ENCODE assay signal across 8 cellular contexts in the genomic region with DNA sequence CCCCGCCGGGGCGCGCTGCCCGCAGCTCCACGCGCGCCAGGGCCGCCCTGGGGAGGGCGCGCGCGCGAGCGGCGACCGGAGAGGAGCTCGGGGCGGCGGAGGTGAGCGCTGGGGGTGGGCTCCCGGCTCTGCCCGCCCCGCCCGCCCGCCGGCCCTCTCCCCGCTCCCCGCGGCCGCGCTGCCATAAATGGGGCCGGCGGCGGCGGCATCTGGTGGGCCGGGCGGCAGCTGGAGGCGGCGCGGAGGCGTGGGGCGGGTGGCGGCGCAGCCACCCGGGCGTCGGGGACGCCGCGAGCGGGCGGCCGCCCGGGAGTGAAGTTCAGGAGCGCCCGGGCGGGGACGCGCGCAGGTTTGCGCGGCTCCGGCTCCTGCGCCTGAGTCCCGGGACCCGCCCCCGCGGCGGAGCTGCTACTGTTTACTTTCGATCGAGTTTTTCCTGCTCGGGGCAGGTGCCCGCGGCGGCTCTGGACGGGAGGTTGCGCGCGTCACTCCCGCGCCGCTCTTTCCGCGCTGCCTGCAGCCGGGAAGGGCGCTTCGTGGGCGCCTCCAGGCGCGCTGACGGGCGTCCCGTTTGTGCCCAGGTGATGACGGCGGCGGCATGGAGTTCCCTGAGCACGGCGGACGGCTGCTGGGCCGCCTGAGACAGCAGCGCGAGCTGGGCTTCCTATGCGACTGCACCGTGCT. TPM values are rescaled to one million over a fixed set of nuclear protein-coding genes. Genes with fewer than 3 reads are reported as not detected.
A peak's percentile ranks its signal among the peaks of the same experiment; 100 is the strongest.
DNase-seq lines count a peak whose midpoint lies in the region; ATAC-seq and TF ChIP-seq lines count a peak whose summit lies in the region.

A gene (plus strand): TSS at position 502 of the 684 bp plus-strand sequence. CDS start 97 bp downstream, at position 599.

- in situ Hi-C loops in transverse colon (cut with MboI; ENCODE audit: low pct_ligation_motif_present in 1 of 4, low pct_unique_long_range_greater_than_20kb in 1 of 4, low sequenced_read_pairs in 3 of 4): no loop called here

- H3K4me1 Mint-ChIP-seq in neural crest cell: peaks cover 21% of the 10 kb centered on the region

- peak; percentile 22 for ATAC-seq in HG02571 (IDR thresholded peaks at IDR 0.05; ENCODE audit: unreplicated experiment)

- H3K9me3 ChIP-seq in esophagus squamous epithelium (no peaks in the 10 kb centered on the region), transverse colon (no peaks in the 10 kb centered on the region)

- H3K4me1 ChIP-seq in esophagus squamous epithelium (peaks cover 39 to 89% (median 49%) of the 10 kb centered on the region in 3 donors), transverse colon (peaks cover 16 to 45% (median 31%) of the 10 kb centered on the region in 4 donors)

- DNase-seq in NCI-H526 treated with DMSO at 0.1 percent for 48 hours (lab: John Stamatoyannopoulos, UW) (peak; percentile 67), esophagus squamous epithelium (lab: John Stamatoyannopoulos, UW) (peak; percentile 21), neural crest cell (ENCODE audit: low read depth, low spot score) (no peak), transverse colon (peak; percentile 91), inferior parietal cortex (ENCODE audit: extremely low spot score) (no peak)
- peak; percentile 75 for DNase-seq in activated T-cell treated with anti-CD3 and anti-CD28 coated beads, Interleukin-2, amount 50 U/mL, for 1 hour

- TF ChIP-seq CTCF in GM12875 (IDR thresholded peaks at IDR 0.05; ENCODE audit: borderline replicate concordance, insufficient read depth, low read depth, low read length): no peak
- TF ChIP-seq CTCF in esophagus squamous epithelium (IDR thresholded peaks at IDR 0.05): no peak
- TF ChIP-seq CTCF in neural crest cell (conservative IDR thresholded peaks at IDR 0.05): no peak
- TF ChIP-seq CTCF in transverse colon (IDR thresholded peaks at IDR 0.05): no peak

- peak within 1 kb of the TSS; percentile 90 for H3K4me3 Mint-ChIP-seq in neural crest cell

- no peak for TF ChIP-seq EP300 in transverse colon (IDR thresholded peaks at IDR 0.05; ENCODE audit: low read depth)

- H3K27ac ChIP-seq in esophagus squamous epithelium (peak within 1 kb of the TSS; percentile 90 to 95 (median 94)), transverse colon (peak within 1 kb of the TSS; percentile 90 to 94 (median 91))

- no peaks in the 10 kb centered on the region for H3K9me3 Mint-ChIP-seq in neural crest cell

- no peaks in the 10 kb centered on the region for H3K36me3 Mint-ChIP-seq in neural crest cell (ENCODE audit: low read depth)

- no peak within 1 kb of the TSS for H3K27ac Mint-ChIP-seq in neural crest cell (ENCODE audit: unreplicated experiment)

- peaks cover 63% of the 10 kb centered on the region for H3K27me3 Mint-ChIP-seq in neural crest cell (ENCODE audit: low read depth)

- intact Hi-C loops in esophagus squamous epithelium (cut with DNase I): no loop called here
- intact Hi-C loops in transverse colon (cut with DNase I; ENCODE audit: low total_unique reads): no loop called here

- no peaks in the 10 kb centered on the region for H3K36me3 ChIP-seq in esophagus squamous epithelium
- no peaks in the 10 kb centered on the region for H3K36me3 ChIP-seq in transverse colon

- WGBS in esophagus squamous epithelium, 2 donors: 0% methylated on average over 16 of the region's 105 CpGs; no CpG with 5 or more reads in 1 of the 2 donors
- WGBS in transverse colon (ENCODE audit: low coverage in 1 of 2), 2 donors: 0% methylated on average over 46 of the region's 105 CpGs; no CpG with 5 or more reads in 1 of the 2 donors

- H3K27me3 ChIP-seq in esophagus squamous epithelium (no peaks in the 10 kb centered on the region), transverse colon (no peaks in the 10 kb centered on the region)

- H3K4me3 ChIP-seq in GM12875 (ENCODE audit: low read depth, low read length) (peak within 1 kb of the TSS; percentile 57), esophagus squamous epithelium (peak within 1 kb of the TSS; percentile 55 to 74 (median 60)), transverse colon (peak within 1 kb of the TSS; percentile 58 to 76 (median 62))

- peak in 2 of 4 donors; percentile 20 to 56 for TF ChIP-seq POLR2A in esophagus squamous epithelium (IDR thresholded peaks at IDR 0.05)
- peak; percentile 62 for TF ChIP-seq POLR2A in transverse colon (IDR thresholded peaks at IDR 0.05)

RNA-seq across cellular contexts. Expression of the gene that starts here (rescaled TPM):
- total RNA-seq in esophagus squamous epithelium (10 to 100 TPM in 2 of 4 donors, 1 to 10 TPM in 2; 4.7 to 14.2 (median 8.4) TPM), neural crest cell (2.2 and 2.7 TPM in 2 replicates), transverse colon (10 to 100 TPM in 2 of 4 donors, 1 to 10 TPM in 2; 5.9 to 24.3 (median 11.7) TPM)

Comparison
In these comparisons a context has a peak if more than half of its experiments do, and no peak if none do; other contexts are left out.
1. DNase-seq: peak in NCI-H526 treated with DMSO at 0.1 percent for 48 hours (single experiment), activated T-cell treated with anti-CD3 and anti-CD28 coated beads, Interleukin-2, amount 50 U/mL, for 1 hour (single experiment), esophagus squamous epithelium (single experiment) and transverse colon (single experiment); none in neural crest cell (single experiment) and inferior parietal cortex (single experiment).
2. Peak in every context shown above with its lines, with median percentiles within 50 percentile points of each other: H3K4me3 ChIP-seq.